ENCODE assay signal across 1 cellular context in genomic region chr1:152227310-152227928, GRCh38.
TF ChIP-seq lines count a peak whose summit lies in the region.

No MANE protein-coding gene starts in this region.

TF ChIP-seq in K562, 482 proteins besides CTCF, POLR2A, EP300 and RAD21 (continued from another document):
- TF ChIP-seq SFPQ (IDR thresholded peaks at IDR 0.05; ENCODE audit: low read depth, low read length), result no peak
- no peak for TF ChIP-seq TFAP4 (CRISPR knock-in tag; IDR thresholded peaks at IDR 0.05; ENCODE audit: borderline replicate concordance)
- no peak for TF ChIP-seq WHSC1 (IDR thresholded peaks at IDR 0.05; ENCODE audit: low read length)
- no peak for TF ChIP-seq MAFF (IDR thresholded peaks at IDR 0.05; ENCODE audit: low read length)
- no peak for TF ChIP-seq HCFC1 (IDR thresholded peaks at IDR 0.05; ENCODE audit: low read depth, low read length)
- TF ChIP-seq PPARD (CRISPR knock-in tag; IDR thresholded peaks at IDR 0.05), result no peak
- no peak for TF ChIP-seq DPF2 (IDR thresholded peaks at IDR 0.05)
